In genomic region chr2:235170536-235171510, GRCh38 we compare ENCODE assay signal across 9 cellular contexts.
A peak's percentile ranks its signal among the peaks of the same experiment; 100 is the strongest.
DNase-seq lines count a peak whose midpoint lies in the region; ATAC-seq, FAIRE-seq and TF ChIP-seq lines count a peak whose summit lies in the region.
"Had no signal": no experiment of that assay in that cellular context is flagged by ENCODE, and none has a peak within 500 bp of the region (broad histone marks: within the 10 kb centered on the region; RNA-seq: fewer than 3 reads in every experiment).

No MANE protein-coding gene starts in this region.

- peak in 1 of 2 experiments; percentile 46; a peak in 1 of 5 replicates for TF ChIP-seq RAD21 in A549 (conservative IDR thresholded peaks at IDR 0.05 in 1 of 2, IDR thresholded peaks at IDR 0.05 in 1 of 2)

- no peaks in the 10 kb centered on the region for H3K27me3 ChIP-seq in aorta (ENCODE audit: control insufficient read depth in 1 of 2, insufficient read depth in 2 of 2, low read length in 1 of 2)

- intact Hi-C loops in left cardiac atrium (cut with DNase I): no loop called here
- intact Hi-C loops in aorta (cut with DNase I): no loop called here

- CTCF ChIA-PET in A549 (lab: Yijun Ruan, JAX): interaction anchor here (0.7 to 1.2 kb wide), 5 partner anchors 10 to 359 kb away, joined by 3 to 5 read pairs (median 3); no protein-coding TSS in a partner anchor

- H3K4me3 ChIP-seq in A549: 0 out of 3 replicates have a peak overlapping the region, but pooled peaks have one; percentile 17
- H3K4me3 ChIP-seq in aorta (ENCODE audit: low read length in 2 of 2): no peak overlapping the region

- no peaks in the 10 kb centered on the region for H3K36me3 ChIP-seq in aorta (ENCODE audit: control insufficient read depth in 1 of 2, insufficient read depth in 2 of 2, low read length in 1 of 2)

- peak; percentile 45 to 48; a peak in 3 of 5 replicates for TF ChIP-seq EP300 in A549 (IDR thresholded peaks at IDR 0.05)

- peak; percentile 70 for FAIRE-seq in A549 (lab: Jason Lieb, UNC)

- DNase-seq in A549 (ENCODE audit: low read depth in 1 of 2, low spot score in 1 of 2) (peak; percentile 80 to 86), HS-5 (ENCODE audit: low read depth) (peak; percentile 56), SHP77 treated with DMSO at 0.1 percent for 48 hours (lab: John Stamatoyannopoulos, UW) (peak; percentile 39), left cardiac atrium (peak; percentile 31), NOMO-1 treated with DMSO at 0.1 percent for 48 hours (lab: John Stamatoyannopoulos, UW; ENCODE audit: unreplicated experiment) (no peak), aorta (no peak)
- no peak for DNase-seq in activated CD4-positive, CD25-positive, alpha-beta regulatory T cell (lab: John Stamatoyannopoulos, UW)
- DNase-seq: naive B cell had no signal

- 7% methylated on average over 8 of the region's 8 CpGs for WGBS in A549 (ENCODE audit: missing lambda C conversion rate)
- 35 to 37% methylated on average over 8 of the region's 8 CpGs for WGBS in aorta, 2 donors

- H3K4me2 ChIP-seq in A549: peak overlapping the region; percentile 79

- H3K4me1 ChIP-seq in A549 (peaks cover 43% of the 10 kb centered on the region), aorta (ENCODE audit: control insufficient read depth in 1 of 2, insufficient read depth in 2 of 2, low read length in 2 of 2) (no peaks in the 10 kb centered on the region)

- TF ChIP-seq CTCF in A549 (IDR thresholded peaks at IDR 0.05): peak; percentile 9; the same call in 1 of the 3 replicates

- no peak for TF ChIP-seq POLR2A in A549 (IDR thresholded peaks at IDR 0.05; ENCODE audit: low read length)

- peak; percentile 92 to 93 for ATAC-seq in A549
- peak; percentile 57 to 61 for ATAC-seq in left cardiac atrium
- ATAC-seq in GM18861 (IDR thresholded peaks at IDR 0.05; ENCODE audit: unreplicated experiment): no peak
- no peak for ATAC-seq in aorta (ENCODE audit: low FRiP score)

- POLR2A ChIA-PET in A549 (lab: Yijun Ruan, JAX): interaction anchor here (0.6 kb wide), 1 partner anchor 129 kb away, joined by 3 read pairs; no protein-coding TSS in a partner anchor

- H3K27ac ChIP-seq in A549 (peak overlapping the region; percentile 89 to 93), aorta (ENCODE audit: low read depth in 1 of 2, low read length in 2 of 2) (no peak overlapping the region)

- H3K9me3 ChIP-seq in A549: peaks cover 4% of the 10 kb centered on the region; the same call in 1 of the 3 replicates
- peaks cover 1% of the 10 kb centered on the region for H3K9me3 ChIP-seq in aorta (ENCODE audit: control insufficient read depth, low read length)

TF ChIP-seq in A549, 52 proteins besides CTCF, POLR2A, EP300 and RAD21:
- peak; percentile 38; the same call in 2 of the 3 replicates for TF ChIP-seq SMC3 (IDR thresholded peaks at IDR 0.05)
- 0 out of 2 replicates have a peak, but pooled peaks have one; percentile 45 for TF ChIP-seq HOXA7 (CRISPR knock-in tag; IDR thresholded peaks at IDR 0.05)
- TF ChIP-seq MAX (IDR thresholded peaks at IDR 0.05): 0 out of 2 replicates have a peak, but pooled peaks have one; percentile 43
- TF ChIP-seq NR3C1 (IDR thresholded peaks at IDR 0.05): no peak
- TF ChIP-seq CEBPB (IDR thresholded peaks at IDR 0.05): peak; percentile 5 to 26; a peak in 1 of 4 replicates
- no peak for TF ChIP-seq FOSL2 (IDR thresholded peaks at IDR 0.05)
- peak; percentile 21; the same call in 1 of the 2 replicates for TF ChIP-seq FOSL2 (CRISPR knock-in tag; IDR thresholded peaks at IDR 0.05)
- TF ChIP-seq, protein P1, sequence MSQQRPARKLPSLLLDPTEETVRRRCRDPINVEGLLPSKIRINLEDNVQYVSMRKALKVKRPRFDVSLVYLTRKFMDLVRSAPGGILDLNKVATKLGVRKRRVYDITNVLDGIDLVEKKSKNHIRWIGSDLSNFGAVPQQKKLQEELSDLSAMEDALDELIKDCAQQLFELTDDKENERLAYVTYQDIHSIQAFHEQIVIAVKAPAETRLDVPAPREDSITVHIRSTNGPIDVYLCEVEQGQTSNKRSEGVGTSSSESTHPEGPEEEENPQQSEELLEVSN (IDR thresholded peaks at IDR 0.05; ENCODE audit: borderline replicate concordance, low read depth): no peak
- 0 out of 2 replicates have a peak, but pooled peaks have one; percentile 19 for TF ChIP-seq HOXB13 (CRISPR knock-in tag; IDR thresholded peaks at IDR 0.05; ENCODE audit: low read depth)
- 0 out of 2 replicates have a peak, but pooled peaks have one; percentile 20 for TF ChIP-seq JUNB (IDR thresholded peaks at IDR 0.05)
- TF ChIP-seq ZNF302 (CRISPR knock-in tag; IDR thresholded peaks at IDR 0.05): no peak
- TF ChIP-seq JUN (IDR thresholded peaks at IDR 0.05): peak in 1 of 2 experiments; percentile 55; a peak in 1 of 5 replicates
- no peak for TF ChIP-seq POLR2AphosphoS2 (conservative IDR thresholded peaks at IDR 0.05; ENCODE audit: low read length)
TF ChIP-seq in A549: peak in this region for 8.

Comparison
In these comparisons a context has a peak if more than half of its experiments do, and no peak if none do; other contexts are left out.
1. ATAC-seq: peak in A549 (2 of 2) and left cardiac atrium (2 of 2); none in GM18861 (single experiment) and aorta (single experiment).
2. DNase-seq: peak in A549 (2 of 2), HS-5 (single experiment), SHP77 treated with DMSO at 0.1 percent for 48 hours (single experiment) and left cardiac atrium (single experiment); none in activated CD4-positive, CD25-positive, alpha-beta regulatory T cell (0 of 4), NOMO-1 treated with DMSO at 0.1 percent for 48 hours (single experiment) and aorta (0 of 2).
3. H3K27ac ChIP-seq: peak in A549 (2 of 2); none in aorta (0 of 2).